Comparison of ENCODE assay signal across 23 cellular contexts in the genomic region with DNA sequence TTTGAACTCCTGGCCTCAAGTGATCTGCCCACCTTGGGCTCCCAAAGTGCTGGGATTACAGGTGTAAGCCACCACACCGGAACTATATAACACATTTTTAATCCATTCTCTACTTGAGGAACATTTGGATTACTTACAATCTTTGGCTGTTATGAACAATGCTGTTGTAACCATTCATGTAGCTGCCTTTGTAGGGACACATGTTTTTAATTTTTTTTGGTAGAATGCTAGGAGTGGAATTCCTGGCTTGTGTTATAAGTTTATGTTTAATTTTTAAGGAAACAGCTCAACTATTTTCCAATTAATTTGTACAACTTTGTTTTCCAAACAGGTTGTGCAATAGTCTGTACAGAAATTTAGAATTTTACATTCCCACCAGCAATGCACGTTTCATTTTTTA. TPM values are rescaled to one million over a fixed set of nuclear protein-coding genes. Genes with fewer than 3 reads are reported as not detected.
"Had no signal": no experiment of that assay in that cellular context is flagged by ENCODE, and none has a peak within 500 bp of the region (broad histone marks: within the 10 kb centered on the region; RNA-seq: fewer than 3 reads in every experiment).

No MANE protein-coding gene starts in this region.

- H3K27ac ChIP-seq: KMS-11, RWPE1 had no signal

- ATAC-seq: K562 had no signal

- H3K4me3 ChIP-seq: K562 had no signal

- H3K9me3 ChIP-seq: SK-N-SH had no signal

- H3K9ac ChIP-seq: KMS-11, SK-N-SH had no signal

- FAIRE-seq: K562 had no signal

- DNase-seq: Kasumi-1, MM.1S, NCI-H1092 treated with DMSO at 0.1 percent for 48 hours, NCI-H1436, NCI-H187, NCI-H2029, NCI-H2081 treated with DMSO at 0.1 percent for 48 hours, NCI-H2171, NCI-H226, NCI-H446, NCI-H510A, NCI-H524 treated with DMSO at 0.1 percent for 48 hours, NCI-H69, NCI-H774, SHP77, SK-N-SH had no signal

- H3K4me2 ChIP-seq: KMS-11, SK-N-SH had no signal

RNA-seq across cellular contexts. Expression of a gene that starts 51.7 kb away (rescaled TPM):
- total RNA-seq: HT-29, K562, M059J, SK-MEL-5 had no signal
- polyA plus RNA-seq: IgD-negative memory B cell, K562, SK-N-SH had no signal
